Comparison of ENCODE assay signal across 9 cellular contexts in the genomic region with DNA sequence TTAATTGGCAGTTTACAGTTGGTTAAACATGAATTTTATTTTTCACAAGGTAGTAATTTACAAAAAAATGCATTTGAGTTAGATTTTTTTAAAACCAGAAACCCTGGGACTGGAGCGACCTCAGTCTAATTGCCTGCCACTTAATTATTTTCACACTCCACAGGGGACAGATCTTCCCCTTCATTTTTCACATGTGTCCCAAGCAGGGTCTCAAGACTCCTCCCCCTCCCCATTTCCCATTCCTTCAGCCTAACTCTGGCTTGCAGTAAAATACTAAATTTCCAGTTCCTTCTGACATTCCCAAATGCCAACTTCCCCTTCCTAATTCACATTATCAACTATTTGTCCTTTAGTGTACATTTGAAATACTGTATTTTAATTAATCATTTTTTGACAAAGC. TPM values are rescaled to one million over a fixed set of nuclear protein-coding genes. Genes with fewer than 3 reads are reported as not detected.
A peak's percentile ranks its signal among the peaks of the same experiment; 100 is the strongest.
DNase-seq lines count a peak whose midpoint lies in the region; ATAC-seq and TF ChIP-seq lines count a peak whose summit lies in the region.
"Had no signal": no experiment of that assay in that cellular context is flagged by ENCODE, and none has a peak within 500 bp of the region (broad histone marks: within the 10 kb centered on the region; RNA-seq: fewer than 3 reads in every experiment).

No MANE protein-coding gene starts in this region.

- H3K27ac Mint-ChIP-seq in activated B cell treated with CpG ODN at 0.5 μM for 24 hours: peak overlapping the region; percentile 98
- H3K27ac Mint-ChIP-seq in stimulated activated effector memory CD8-positive, alpha-beta T cell treated with anti-CD3 and anti-CD28 coated beads, Interleukin-12 subunit alpha, Interleukin-12 subunit beta, amount 100 ng/mL, for 72 hours: peak overlapping the region; percentile 97

- H3K4me1 ChIP-seq in iPS-15b (ENCODE audit: control insufficient read depth, insufficient read depth, low read length): no peaks in the 10 kb centered on the region

- no peaks in the 10 kb centered on the region for H3K27me3 Mint-ChIP-seq in activated B cell treated with CpG ODN at 0.5 μM for 24 hours

- CTCF ChIA-PET in activated B cell treated with CpG ODN at 0.5 μM for 24 hours (lab: Charles Lee): no interaction called here

- no peaks in the 10 kb centered on the region for H3K9me3 ChIP-seq in iPS-15b (ENCODE audit: control insufficient read depth, insufficient read depth, low read length)
- H3K9me3 ChIP-seq: mucosa of descending colon had no signal

- peak overlapping the region; percentile 99 for H3K4me3 Mint-ChIP-seq in activated B cell treated with CpG ODN at 0.5 μM for 24 hours
- peak overlapping the region; percentile 98 for H3K4me3 Mint-ChIP-seq in stimulated activated effector memory CD8-positive, alpha-beta T cell treated with anti-CD3 and anti-CD28 coated beads, Interleukin-12 subunit alpha, Interleukin-12 subunit beta, amount 100 ng/mL, for 72 hours

- TF ChIP-seq CTCF in activated B cell treated with CpG ODN at 0.5 μM for 24 hours (IDR thresholded peaks at IDR 0.05): no peak

- no peak for ATAC-seq in activated B cell treated with CpG ODN at 0.5 μM for 24 hours (ENCODE audit: low read depth)
- no peak for ATAC-seq in stimulated activated effector memory CD8-positive, alpha-beta T cell treated with anti-CD3 and anti-CD28 coated beads, Interleukin-12 subunit alpha, Interleukin-12 subunit beta, amount 100 ng/mL, for 72 hours

- POLR2A ChIA-PET in activated B cell treated with CpG ODN at 0.5 μM for 24 hours (lab: Charles Lee): interaction anchor here (0.8 to 2.3 kb wide), 10 partner anchors 12 to 869 kb away, joined by 3 to 35 read pairs (median 5); a partner anchor contains a TSS

- H3K4me1 Mint-ChIP-seq in activated B cell treated with CpG ODN at 0.5 μM for 24 hours: peaks cover 31% of the 10 kb centered on the region
- peaks cover 17% of the 10 kb centered on the region for H3K4me1 Mint-ChIP-seq in stimulated activated effector memory CD8-positive, alpha-beta T cell treated with anti-CD3 and anti-CD28 coated beads, Interleukin-12 subunit alpha, Interleukin-12 subunit beta, amount 100 ng/mL, for 72 hours

- intact Hi-C loops in activated B cell treated with CpG ODN at 0.5 μM for 24 hours (cut with micrococcal nuclease): loop anchor here (10.0 kb wide), 1 partner anchor 290 kb away; no protein-coding TSS in a partner anchor

- peak overlapping the region; percentile 95 for H3K4me3 ChIP-seq in iPS-15b (ENCODE audit: low read depth, low read length)

- H3K9me3 Mint-ChIP-seq in activated B cell treated with CpG ODN at 0.5 μM for 24 hours: no peaks in the 10 kb centered on the region
- no peaks in the 10 kb centered on the region for H3K9me3 Mint-ChIP-seq in stimulated activated effector memory CD8-positive, alpha-beta T cell treated with anti-CD3 and anti-CD28 coated beads, Interleukin-12 subunit alpha, Interleukin-12 subunit beta, amount 100 ng/mL, for 72 hours

- H3K36me3 Mint-ChIP-seq in activated B cell treated with CpG ODN at 0.5 μM for 24 hours (ENCODE audit: low read depth): peaks cover 29% of the 10 kb centered on the region
- peaks cover 46% of the 10 kb centered on the region for H3K36me3 Mint-ChIP-seq in stimulated activated effector memory CD8-positive, alpha-beta T cell treated with anti-CD3 and anti-CD28 coated beads, Interleukin-12 subunit alpha, Interleukin-12 subunit beta, amount 100 ng/mL, for 72 hours

- H3K36me3 ChIP-seq in iPS-15b (ENCODE audit: control insufficient read depth, insufficient read depth, low read length): peaks cover 3% of the 10 kb centered on the region

- peak overlapping the region; percentile 79 for H3K9ac ChIP-seq in iPS-15b (ENCODE audit: low read depth, low read length)

- no peaks in the 10 kb centered on the region for H3K27me3 ChIP-seq in iPS-15b (ENCODE audit: control insufficient read depth, insufficient read depth, low read length)

- peak; percentile 9 for DNase-seq in NCI-H748 (lab: John Stamatoyannopoulos, UW; ENCODE audit: unreplicated experiment)
- no peak for DNase-seq in NCI-H748 treated with DMSO at 0.1 percent for 48 hours (lab: John Stamatoyannopoulos, UW)
- DNase-seq in activated B cell treated with CpG ODN at 0.5 μM for 24 hours: no peak
- DNase-seq in stimulated activated effector memory CD8-positive, alpha-beta T cell treated with anti-CD3 and anti-CD28 coated beads, Interleukin-12 subunit alpha, Interleukin-12 subunit beta, amount 100 ng/mL, for 72 hours (ENCODE audit: low spot score in 2 of 2): no peak
- no peak for DNase-seq in HUDEP-2 (lab: John Stamatoyannopoulos, UW; ENCODE audit: unreplicated experiment in 76 of 76)
- DNase-seq in NCI-H2107 (lab: John Stamatoyannopoulos, UW): no peak
- DNase-seq in NK-92 (lab: John Stamatoyannopoulos, UW; ENCODE audit: unreplicated experiment): no peak

RNA-seq across cellular contexts. Expression of a gene that starts 0.9 kb away (rescaled TPM):
- total RNA-seq in activated B cell treated with CpG ODN at 0.5 μM for 24 hours: 14.2 and 17.8 TPM in 2 replicates
